Comparison of ENCODE assay signal across 11 cellular contexts in the genomic region with DNA sequence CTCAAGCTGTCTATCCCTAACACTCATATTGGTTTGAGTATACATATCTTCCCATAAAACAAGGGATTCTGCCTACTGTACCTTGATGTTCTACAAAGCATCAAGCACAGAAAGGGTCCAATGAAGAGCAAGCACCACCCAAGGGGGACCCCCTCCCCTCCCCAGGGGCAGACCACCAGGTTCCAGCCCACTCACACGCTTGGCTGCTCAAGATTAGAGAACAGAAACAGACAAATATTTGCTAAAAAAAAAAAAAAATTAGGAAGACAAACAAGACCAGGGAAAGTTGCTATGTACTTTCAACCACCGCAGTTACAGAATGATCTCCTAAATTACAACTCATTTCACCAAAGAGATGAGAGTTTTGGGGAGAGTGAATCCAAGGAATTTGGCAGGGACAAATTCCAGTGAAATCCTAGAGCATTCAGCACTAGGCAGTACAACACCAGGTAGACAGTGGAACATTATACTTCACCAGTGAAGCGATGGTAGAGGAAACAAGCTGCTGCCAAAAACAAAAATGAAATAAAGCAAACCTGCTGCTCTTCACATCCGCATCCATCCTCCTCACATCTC. TPM values are rescaled to one million over a fixed set of nuclear protein-coding genes. Genes with fewer than 3 reads are reported as not detected.
A peak's percentile ranks its signal among the peaks of the same experiment; 100 is the strongest.
DNase-seq lines count a peak whose midpoint lies in the region; ATAC-seq, FAIRE-seq and TF ChIP-seq lines count a peak whose summit lies in the region.
"Had no signal": no experiment of that assay in that cellular context is flagged by ENCODE, and none has a peak within 500 bp of the region (broad histone marks: within the 10 kb centered on the region; RNA-seq: fewer than 3 reads in every experiment).

No MANE protein-coding gene starts in this region.

- peaks cover 7% of the 10 kb centered on the region for H3K79me2 ChIP-seq in HepG2 (ENCODE audit: insufficient read depth, low read length)

- no TSS peak for BruUV-seq in HepG2 (replicated peaks; lab: Mats Ljungman, UMichigan)

- no peaks in the 10 kb centered on the region for H3K36me3 ChIP-seq in HepG2 (replicated peaks in 1 of 2; ENCODE audit: control insufficient read depth in 1 of 2, insufficient read depth in 2 of 2, low read length in 2 of 2)

- H3K27me3 ChIP-seq in HepG2 (ENCODE audit: control insufficient read depth in 1 of 2, insufficient read depth in 2 of 2, low read length in 2 of 2), result no peaks in the 10 kb centered on the region

- H3K27ac ChIP-seq in HepG2 (ENCODE audit: extremely low read length, insufficient read depth, low read length), result no peak overlapping the region
- H3K27ac ChIP-seq: GM23248 had no signal

- POLR2A ChIA-PET in HepG2 (lab: Yijun Ruan, JAX), result interaction anchor here (0.9 to 1.1 kb wide), 2 partner anchors 12 to 15 kb away, joined by 3 to 4 read pairs; no protein-coding TSS in a partner anchor

- FAIRE-seq in HepG2 (lab: Jason Lieb, UNC) (no peak), HTR-8/SVneo (lab: Jason Lieb, UNC) (no peak)

- CTCF ChIA-PET in HepG2 (lab: Yijun Ruan, JAX; ENCODE audit: low intra/inter-chr PET ratio, low total read pairs), result no interaction called here

- H2AFZ ChIP-seq in HepG2 (ENCODE audit: low read length), result no peak overlapping the region
- H2AFZ ChIP-seq: GM23248 had no signal

- TF ChIP-seq RAD21 in HepG2 (CRISPR knock-in tag; IDR thresholded peaks at IDR 0.05), result no peak

- TF ChIP-seq CTCF in GM12864 (IDR thresholded peaks at IDR 0.05; ENCODE audit: low read depth, low read length, missing control alignments) (no peak), HepG2 (CRISPR knock-in tag; IDR thresholded peaks at IDR 0.05) (no peak)

- WGBS in HepG2 (ENCODE audit: low lambda C conversion rate), result 50% methylated on average over 4 of the region's 4 CpGs

- no peaks in the 10 kb centered on the region for H3K9me3 ChIP-seq in HepG2 (ENCODE audit: low read length)

- no peak for TF ChIP-seq POLR2A in HepG2 (IDR thresholded peaks at IDR 0.05; ENCODE audit: insufficient read depth in 1 of 2, low read depth in 2 of 2, low read length in 2 of 2)

- peak; percentile 23 for ATAC-seq in GM19035 (IDR thresholded peaks at IDR 0.05; ENCODE audit: unreplicated experiment)
- peak; percentile 31 for ATAC-seq in HG03342 (IDR thresholded peaks at IDR 0.05; ENCODE audit: unreplicated experiment)
- ATAC-seq in HepG2, result no peak

- peak overlapping the region; percentile 2; the same call in 1 of the 2 replicates for H3K4me2 ChIP-seq in HepG2 (ENCODE audit: low read depth, low read length)

- no peak for DNase-seq in GM12864 (ENCODE audit: low read depth)
- DNase-seq in HepG2 (ENCODE audit: low spot score), result no peak
- DNase-seq in amniotic stem cell (lab: John Stamatoyannopoulos, UW), result no peak
- DNase-seq in COLO668 (lab: John Stamatoyannopoulos, UW; ENCODE audit: unreplicated experiment), result no peak
- no peak for DNase-seq in HTR-8/SVneo (ENCODE audit: insufficient read length, low spot score)
- no peak for DNase-seq in kidney tubule cell (ENCODE audit: low spot score)
- DNase-seq: activated effector memory CD4-positive, alpha-beta T cell treated with Interleukin-2 at 50 U/mL for 16 hours; effector CD4-positive, alpha-beta T cell had no signal

- peaks cover 2% of the 10 kb centered on the region; the same call in 1 of the 2 replicates for H4K20me1 ChIP-seq in HepG2 (ENCODE audit: insufficient read depth, low read length)

- intact Hi-C loops in HepG2 (cut with micrococcal nuclease; ENCODE audit: unreplicated experiment), result no loop called here

- H3K4me3 ChIP-seq in GM12864 (ENCODE audit: low read depth, low read length) (peak overlapping the region; percentile 15; the same call in 1 of the 2 replicates), HepG2 (replicated peaks in 1 of 3; ENCODE audit: insufficient read depth in 1 of 3, low read depth in 2 of 3, low read length in 3 of 3) (no peak overlapping the region; a peak in 1 of 6 replicates)
- H3K4me3 ChIP-seq: GM23248 had no signal

- in situ Hi-C loops in HepG2 (cut with HindIII; ENCODE audit: extremely low pct_ligation_motif_present, low pct_unique_long_range_greater_than_20kb), result loop anchor here (5.0 kb wide), 1 partner anchor 34 kb away; no protein-coding TSS in a partner anchor

- H3K4me1 ChIP-seq in HepG2 (ENCODE audit: insufficient read depth, low read length), result peaks cover 84% of the 10 kb centered on the region

- TF ChIP-seq EP300 in HepG2 (IDR thresholded peaks at IDR 0.05; ENCODE audit: low read depth in 2 of 2, low read length in 2 of 2) (no peak), HepG2 (CRISPR knock-in tag; IDR thresholded peaks at IDR 0.05; ENCODE audit: borderline replicate concordance) (no peak)

- H3K9ac ChIP-seq in HepG2 (ENCODE audit: insufficient read depth, low read depth, low read length), result no peak overlapping the region
- H3K9ac ChIP-seq: GM23248 had no signal

TF ChIP-seq in HepG2, 621 proteins besides CTCF, POLR2A, EP300 and RAD21:
- TF ChIP-seq NCOA2 (CRISPR knock-in tag; IDR thresholded peaks at IDR 0.05) (peak; percentile 7; the same call in 1 of the 2 replicates), NR2F6 (IDR thresholded peaks at IDR 0.05) (0 out of 2 replicates have a peak, but pooled peaks have one; percentile 18), NR2F6 (CRISPR knock-in tag; IDR thresholded peaks at IDR 0.05) (no peak), TCF7 (IDR thresholded peaks at IDR 0.05; ENCODE audit: low read depth) (no peak), JUND (CRISPR knock-in tag; IDR thresholded peaks at IDR 0.05) (no peak), ZNF317 (CRISPR knock-in tag; IDR thresholded peaks at IDR 0.05) (0 out of 2 replicates have a peak, but pooled peaks have one; percentile 18), ZBTB7B (CRISPR knock-in tag; IDR thresholded peaks at IDR 0.05) (peak; percentile 56; the same call in 1 of the 2 replicates)
- TF ChIP-seq, protein P1, sequence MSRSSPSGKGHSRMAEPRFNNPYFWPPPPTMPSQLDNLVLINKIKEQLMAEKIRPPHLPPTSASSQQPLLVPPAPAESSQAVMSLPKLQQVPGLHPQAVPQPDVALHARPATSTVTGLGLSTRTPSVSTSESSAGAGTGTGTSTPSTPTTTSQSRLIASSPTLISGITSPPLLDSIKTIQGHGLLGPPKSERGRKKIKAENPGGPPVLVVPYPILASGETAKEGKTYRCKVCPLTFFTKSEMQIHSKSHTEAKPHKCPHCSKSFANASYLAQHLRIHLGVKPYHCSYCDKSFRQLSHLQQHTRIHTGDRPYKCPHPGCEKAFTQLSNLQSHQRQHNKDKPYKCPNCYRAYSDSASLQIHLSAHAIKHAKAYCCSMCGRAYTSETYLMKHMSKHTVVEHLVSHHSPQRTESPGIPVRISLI (CRISPR knock-in tag; IDR thresholded peaks at IDR 0.05; ENCODE audit: borderline replicate concordance), result peak; percentile 77

RNA-seq across cellular contexts. Expression of a gene that starts 17.0 kb away (rescaled TPM):
- 26.8 and 28.5 TPM in 2 replicates for total RNA-seq in HepG2 (2016; rRNA removed; fragmentation: Illumina TruSeq; extraction: Trizol)
- total RNA-seq in HepG2 (2016; cell fraction: cytosol; rRNA removed; fragmentation: Illumina TruSeq; extraction: Trizol; ENCODE audit: low read depth), result 32.8 and 44.9 TPM in 2 replicates
- 24.0 and 27.8 TPM in 2 replicates for total RNA-seq in HepG2 (2016; cell fraction: insoluble cytoplasmic fraction; rRNA removed; fragmentation: Illumina TruSeq; extraction: Trizol)
- total RNA-seq in HepG2 (2016; cell fraction: membrane; rRNA removed; fragmentation: Illumina TruSeq; extraction: Trizol), result 39.9 and 58.1 TPM in 2 replicates
- total RNA-seq in HepG2 (2016; cell fraction: nucleus; rRNA removed; fragmentation: Illumina TruSeq; extraction: Trizol), result 9.4 and 14.7 TPM in 2 replicates
- 10.6 and 11.7 TPM in 2 replicates for polyA plus RNA-seq in HepG2 (2011; rRNA removed)
- 8.0 and 8.3 TPM in 2 replicates for polyA plus RNA-seq in HepG2 (2011; cell fraction: cytosol; rRNA removed)
- polyA plus RNA-seq in HepG2 (2011; cell fraction: nucleus; rRNA removed), result 7.7 and 10.0 TPM in 2 replicates
- 19.1 and 21.9 TPM in 2 replicates for polyA plus RNA-seq in HepG2 (2012)
- 45.6 and 73.6 TPM in 2 replicates for polyA plus RNA-seq in HepG2 (2016; cell fraction: cytosol; fragmentation: Illumina TruSeq; extraction: Trizol; ENCODE audit: low read depth)
- 34.5 and 47.2 TPM in 2 replicates for polyA plus RNA-seq in HepG2 (2016; cell fraction: insoluble cytoplasmic fraction; fragmentation: Illumina TruSeq; extraction: Trizol; ENCODE audit: low read depth)
- 48.5 and 75.7 TPM in 2 replicates for polyA plus RNA-seq in HepG2 (2016; cell fraction: membrane; fragmentation: Illumina TruSeq; extraction: Trizol; ENCODE audit: low read depth)
- 26.9 and 36.1 TPM in 2 replicates for polyA plus RNA-seq in HepG2 (2016; cell fraction: nucleus; fragmentation: Illumina TruSeq; extraction: Trizol; ENCODE audit: insufficient read depth, low read depth)
- 1.9 and 16.7 TPM in 2 replicates for polyA minus RNA-seq in HepG2 (2011; rRNA and poly(A)+ RNA removed; ENCODE audit: low replicate concordance)
- 3.5 TPM in 1 of 2 replicates, not detected in the other for polyA minus RNA-seq in HepG2 (2011; cell fraction: cytosol; rRNA and poly(A)+ RNA removed)
- polyA minus RNA-seq in HepG2 (2011; cell fraction: nucleus; rRNA and poly(A)+ RNA removed), result 2.2 and 6.6 TPM in 2 replicates
